ENCODE assay signal across 13 cellular contexts in genomic region chr1:110343249-110343648, GRCh38. TPM values are rescaled to one million over a fixed set of nuclear protein-coding genes. Genes with fewer than 3 reads are reported as not detected.
A peak's percentile ranks its signal among the peaks of the same experiment; 100 is the strongest.
DNase-seq lines count a peak whose midpoint lies in the region; ATAC-seq and TF ChIP-seq lines count a peak whose summit lies in the region.
"Had no signal": no experiment of that assay in that cellular context is flagged by ENCODE, and none has a peak within 500 bp of the region (broad histone marks: within the 10 kb centered on the region; RNA-seq: fewer than 3 reads in every experiment).

No MANE protein-coding gene starts in this region.

- no peak overlapping the region for H3K14ac ChIP-seq in mesenchymal stem cell (ENCODE audit: low read length in 2 of 2)

- peaks cover 57 to 82% (median 75%) of the 10 kb centered on the region in 11 experiments for H3K36me3 ChIP-seq in BLaER1 treated with 17β-estradiol and CSF1 and Interleukin-3, amounts not matched to agents 10 nM and 100 nM
- H3K36me3 ChIP-seq in mesenchymal stem cell (ENCODE audit: control insufficient read depth in 1 of 2, insufficient read depth in 2 of 2, low read depth in 1 of 2, low read length in 2 of 2): peaks cover 27 to 72% of the 10 kb centered on the region in 2 experiments
- H3K36me3 ChIP-seq: ovary had no signal

- H4K91ac ChIP-seq in mesenchymal stem cell (ENCODE audit: low read length): no peak overlapping the region

- no peak overlapping the region for H2BK15ac ChIP-seq in mesenchymal stem cell (ENCODE audit: low read depth, poor library complexity, severe bottlenecking)

- H3K4me1 Mint-ChIP-seq in activated naive CD8-positive, alpha-beta T cell treated with anti-CD3 and anti-CD28 coated beads for 36 hours: peaks cover 72% of the 10 kb centered on the region

- H2AK5ac ChIP-seq in mesenchymal stem cell (ENCODE audit: low read length, severe bottlenecking): no peak overlapping the region

- H3K27me3 ChIP-seq in BLaER1 treated with 17β-estradiol and CSF1 and Interleukin-3, amounts not matched to agents 10 nM and 100 nM: no peaks in the 10 kb centered on the region
- H3K27me3 ChIP-seq in mesenchymal stem cell (ENCODE audit: control insufficient read depth in 1 of 2, insufficient read depth in 1 of 2, low read length in 2 of 2): no peaks in the 10 kb centered on the region
- H3K27me3 ChIP-seq: ovary, transverse colon had no signal

- H3K9me3 Mint-ChIP-seq in activated naive CD8-positive, alpha-beta T cell treated with anti-CD3 and anti-CD28 coated beads for 36 hours: no peaks in the 10 kb centered on the region

- H3K27ac Mint-ChIP-seq in activated naive CD8-positive, alpha-beta T cell treated with anti-CD3 and anti-CD28 coated beads for 36 hours: peak overlapping the region; percentile 76

- H3K9ac ChIP-seq in BLaER1 treated with 17β-estradiol and CSF1 and Interleukin-3, amounts not matched to agents 10 nM and 100 nM: peak overlapping the region in 10 of 11 experiments; percentile 3 to 99 (median 96); a peak in 13 of 22 replicates
- peak overlapping the region; percentile 70 for H3K9ac ChIP-seq in mesenchymal stem cell (ENCODE audit: low read length)

- H3K79me1 ChIP-seq in mesenchymal stem cell (replicated peaks; ENCODE audit: low read length, poor library complexity, severe bottlenecking): no peaks in the 10 kb centered on the region

- DNase-seq in HFF-Myc (ENCODE audit: extremely low read depth, low read depth): no peak
- no peak for DNase-seq in activated naive CD8-positive, alpha-beta T cell treated with anti-CD3 and anti-CD28 coated beads for 36 hours
- DNase-seq in mesenchymal stem cell: no peak
- no peak for DNase-seq in NCI-H2227 treated with DMSO at 0.1 percent for 48 hours (lab: John Stamatoyannopoulos, UW)
- no peak for DNase-seq in NCI-H187 treated with DMSO at 0.1 percent for 48 hours (lab: John Stamatoyannopoulos, UW)
- DNase-seq in GM03348 (ENCODE audit: low spot score): no peak
- DNase-seq: activated effector memory CD4-positive, alpha-beta T cell treated with Interleukin-2 at 50 U/mL for 16 hours; effector CD8-positive, alpha-beta T cell; kidney glomerular epithelial cell; ovary; transverse colon had no signal

- H4K20me1 ChIP-seq in BLaER1 treated with 17β-estradiol and CSF1 and Interleukin-3, amounts not matched to agents 10 nM and 100 nM: peaks cover 78 to 87% (median 86%) of the 10 kb centered on the region in 11 experiments

- H2AFZ ChIP-seq in mesenchymal stem cell (ENCODE audit: low read depth, low read length): no peak overlapping the region

- no peak overlapping the region for H3K4me3 Mint-ChIP-seq in activated naive CD8-positive, alpha-beta T cell treated with anti-CD3 and anti-CD28 coated beads for 36 hours

- H3K23ac ChIP-seq in mesenchymal stem cell (ENCODE audit: low read length in 2 of 2): no peak overlapping the region

- H4K8ac ChIP-seq in mesenchymal stem cell (ENCODE audit: low read length): no peak overlapping the region

- no peak overlapping the region for H3K27ac ChIP-seq in BLaER1 treated with 17β-estradiol and CSF1 and Interleukin-3, amounts not matched to agents 10 nM and 100 nM
- no peak overlapping the region for H3K27ac ChIP-seq in mesenchymal stem cell (ENCODE audit: low read length, poor library complexity, severe bottlenecking)
- H3K27ac ChIP-seq: ovary, transverse colon had no signal

- no peaks in the 10 kb centered on the region for H3K9me3 ChIP-seq in BLaER1 treated with 17β-estradiol and CSF1 and Interleukin-3, amounts not matched to agents 10 nM and 100 nM (replicated peaks in 1 of 11)
- no peaks in the 10 kb centered on the region for H3K9me3 ChIP-seq in mesenchymal stem cell (ENCODE audit: control insufficient read depth, low read length)
- H3K9me3 ChIP-seq: ovary, transverse colon had no signal

- no peaks in the 10 kb centered on the region for H3K27me3 Mint-ChIP-seq in activated naive CD8-positive, alpha-beta T cell treated with anti-CD3 and anti-CD28 coated beads for 36 hours

- peak overlapping the region; percentile 25 to 96 (median 86); a peak in 14 of 20 replicates for H3K4me3 ChIP-seq in BLaER1 treated with 17β-estradiol and CSF1 and Interleukin-3, amounts not matched to agents 10 nM and 100 nM
- H3K4me3 ChIP-seq in HFF-Myc (replicated peaks; ENCODE audit: low read depth, low read length): peak overlapping the region; percentile 78; the same call in 1 of the 2 replicates
- H3K4me3 ChIP-seq in mesenchymal stem cell (ENCODE audit: insufficient read depth in 1 of 2, low read depth in 1 of 2, low read length in 2 of 2): peak overlapping the region in 1 of 2 experiments; percentile 93
- H3K4me3 ChIP-seq: ovary had no signal

- no peak for TF ChIP-seq CTCF in HFF-Myc (IDR thresholded peaks at IDR 0.05; ENCODE audit: low read depth, low read length, missing control alignments)

- H3K4me1 ChIP-seq in BLaER1 treated with 17β-estradiol and CSF1 and Interleukin-3, amounts not matched to agents 10 nM and 100 nM: peaks cover 62 to 80% (median 76%) of the 10 kb centered on the region in 10 experiments
- H3K4me1 ChIP-seq in mesenchymal stem cell (ENCODE audit: control insufficient read depth, insufficient read depth, low read depth, low read length): peaks cover 22% of the 10 kb centered on the region

- ATAC-seq in HG03139 (IDR thresholded peaks at IDR 0.05; ENCODE audit: unreplicated experiment): no peak

- peaks cover 66% of the 10 kb centered on the region for H3K36me3 Mint-ChIP-seq in activated naive CD8-positive, alpha-beta T cell treated with anti-CD3 and anti-CD28 coated beads for 36 hours

- H3K4me2 ChIP-seq in BLaER1 treated with 17β-estradiol and CSF1 and Interleukin-3, amounts not matched to agents 10 nM and 100 nM: peak overlapping the region; percentile 78 to 97 (median 95)
- no peak overlapping the region for H3K4me2 ChIP-seq in mesenchymal stem cell (ENCODE audit: low read length, poor library complexity, severe bottlenecking)

- H2BK120ac ChIP-seq in mesenchymal stem cell (ENCODE audit: low read depth, low read length): no peak overlapping the region

- H2BK5ac ChIP-seq in mesenchymal stem cell (ENCODE audit: low read depth, low read length, poor library complexity, severe bottlenecking): no peak overlapping the region

- H3K18ac ChIP-seq in mesenchymal stem cell (ENCODE audit: low read depth in 1 of 2, low read length in 2 of 2): no peak overlapping the region

- 94% methylated on average over 2 of the region's 2 CpGs for WGBS in mesenchymal stem cell

- no peak overlapping the region for H2BK12ac ChIP-seq in mesenchymal stem cell (ENCODE audit: low read length in 2 of 2)

- no peak overlapping the region for H3K4ac ChIP-seq in mesenchymal stem cell (ENCODE audit: low read depth in 1 of 2, low read length in 2 of 2)

RNA-seq across cellular contexts. Expression of gene RBM15, which starts 4.1 kb away (rescaled TPM):
- total RNA-seq in activated naive CD8-positive, alpha-beta T cell treated with anti-CD3 and anti-CD28 coated beads for 36 hours: 10 to 100 TPM; 69.8 to 71.0 TPM
- 5.2 TPM for polyA plus RNA-seq in mesenchymal stem cell (2013, experiment 1 of 2)
- polyA plus RNA-seq in mesenchymal stem cell (2013, experiment 2 of 2): 4.8 TPM

RNA-seq across cellular contexts. Expression of gene SLC16A4, which starts 47.6 kb away (rescaled TPM):
- total RNA-seq in activated naive CD8-positive, alpha-beta T cell treated with anti-CD3 and anti-CD28 coated beads for 36 hours: under 1 TPM; 0.20 to 0.21 TPM
- 11.9 TPM for polyA plus RNA-seq in mesenchymal stem cell (2013, experiment 1 of 2)
- polyA plus RNA-seq in mesenchymal stem cell (2013, experiment 2 of 2): 12.4 TPM
